In the genomic region with DNA sequence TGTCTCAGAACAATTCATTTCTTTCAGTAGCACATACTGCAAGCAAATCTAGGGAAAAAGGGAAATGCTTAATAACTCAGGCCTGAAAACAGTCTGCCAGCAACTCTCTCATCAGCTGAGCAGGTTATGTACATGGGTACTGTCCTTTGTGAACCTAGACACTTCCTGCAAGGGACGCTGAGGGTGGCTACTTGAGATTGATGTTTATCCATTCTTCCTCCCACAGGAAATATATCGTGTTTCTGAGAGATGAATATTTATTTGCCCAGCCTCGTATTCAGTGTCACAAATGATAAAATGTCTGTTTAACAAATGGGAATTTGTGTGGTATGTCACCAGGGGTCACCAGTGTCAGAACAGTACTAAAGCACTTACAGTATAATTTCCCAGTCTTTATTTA, we compare ENCODE assay signal across 24 cellular contexts.
"Had no signal": no experiment of that assay in that cellular context is flagged by ENCODE, and none has a peak within 500 bp of the region (broad histone marks: within the 10 kb centered on the region; RNA-seq: fewer than 3 reads in every experiment).

No MANE protein-coding gene starts in this region.

- H3K4me1 ChIP-seq: ascending aorta, gastroesophageal sphincter, right atrium auricular region, suprapubic skin, tibial artery, upper lobe of right lung had no signal

- H3K4me3 ChIP-seq: ascending aorta, coronary artery, gastroesophageal sphincter, hepatocyte, right atrium auricular region, suprapubic skin, tibial artery, upper lobe of right lung had no signal

- FAIRE-seq: TTC549 had no signal

- DNase-seq: activated CD4-positive, alpha-beta memory T cell treated with anti-CD3 and anti-CD28 coated beads, Interleukin-2, amount 10 ng/mL, durations not matched to agents 7 days and 5 days; activated CD4-positive, alpha-beta T cell treated with anti-CD3 and anti-CD28 coated beads for 1 hour; activated CD4-positive, alpha-beta T cell treated with anti-CD3 and anti-CD28 coated beads, Interleukin-2, amount 10 ng/mL, durations not matched to agents 7 days and 5 days; activated CD8-positive, alpha-beta memory T cell treated with anti-CD3 and anti-CD28 coated beads, Interleukin-2, amount 50 U/mL, for 48 hours; activated gamma-delta T cell; activated naive CD4-positive, alpha-beta T cell treated with anti-CD3 and anti-CD28 coated beads, Interleukin-2, amount 10 ng/mL, durations not matched to agents 7 days and 5 days; activated naive CD8-positive, alpha-beta T cell treated with anti-CD3 and anti-CD28 coated beads, Interleukin-2, amount 10 ng/mL, durations not matched to agents 7 days and 5 days; activated T-cell treated with anti-CD3 and anti-CD28 coated beads, Interleukin-2, amount 50 U/mL, for 24 hours; effector memory CD8-positive, alpha-beta T cell; islet precursor cell; midbrain; naive thymus-derived CD4-positive, alpha-beta T cell; nucleus accumbens; stimulated activated naive CD4-positive, alpha-beta T cell; T-helper 9 cell; tibial artery; upper lobe of right lung had no signal

- H3K27ac ChIP-seq: ascending aorta, coronary artery, gastroesophageal sphincter, hepatocyte, right atrium auricular region, suprapubic skin, tibial artery, upper lobe of right lung had no signal

- H3K4me2 ChIP-seq: hepatocyte had no signal

- H3K9me3 ChIP-seq: ascending aorta, gastroesophageal sphincter, right atrium auricular region, suprapubic skin, tibial artery, upper lobe of right lung had no signal

- H3K79me2 ChIP-seq: hepatocyte had no signal

- ATAC-seq: effector memory CD8-positive, alpha-beta T cell; gastroesophageal sphincter; naive thymus-derived CD4-positive, alpha-beta T cell; upper lobe of right lung had no signal

- H2AFZ ChIP-seq: hepatocyte had no signal

- H3K27me3 ChIP-seq: ascending aorta, gastroesophageal sphincter, hepatocyte, right atrium auricular region, suprapubic skin, tibial artery, upper lobe of right lung had no signal

- H3K36me3 ChIP-seq: ascending aorta, gastroesophageal sphincter, right atrium auricular region, suprapubic skin, tibial artery, upper lobe of right lung had no signal
